ENCODE assay signal across 17 cellular contexts in genomic region chr11:66265531-66266377, GRCh38. TPM values are rescaled to one million over a fixed set of nuclear protein-coding genes. Genes with fewer than 3 reads are reported as not detected.
A peak's percentile ranks its signal among the peaks of the same experiment; 100 is the strongest.
DNase-seq lines count a peak whose midpoint lies in the region; ATAC-seq and TF ChIP-seq lines count a peak whose summit lies in the region.
"Had no signal": no experiment of that assay in that cellular context is flagged by ENCODE, and none has a peak within 500 bp of the region (broad histone marks: within the 10 kb centered on the region; RNA-seq: fewer than 3 reads in every experiment).

No MANE protein-coding gene starts in this region.

- TF ChIP-seq EP300 in esophagus muscularis mucosa (IDR thresholded peaks at IDR 0.05), result no peak

- no peak overlapping the region for H4K91ac ChIP-seq in neuronal stem cell (ENCODE audit: low read depth, low read length, poor library complexity)

- no peak overlapping the region for H3K4me2 ChIP-seq in neuronal stem cell (ENCODE audit: insufficient read depth, low read length, poor library complexity, severe bottlenecking)

- H3K4me3 ChIP-seq in right cardiac atrium (ENCODE audit: low read length), result no peak overlapping the region
- no peak overlapping the region for H3K4me3 ChIP-seq in right atrium auricular region
- H3K4me3 ChIP-seq in esophagus muscularis mucosa, result no peak overlapping the region
- H3K4me3 ChIP-seq in neuronal stem cell (ENCODE audit: low read length in 2 of 2), result no peak overlapping the region
- H3K4me3 ChIP-seq: BLaER1 had no signal

- DNase-seq in right cardiac atrium (peak in 2 of 3 donors; percentile 60 to 66), right atrium auricular region (ENCODE audit: low spot score) (no peak), esophagus muscularis mucosa (ENCODE audit: extremely low spot score) (no peak), neuronal stem cell (ENCODE audit: low spot score) (no peak), NCI-H2196 treated with DMSO at 0.1 percent for 48 hours (lab: John Stamatoyannopoulos, UW; ENCODE audit: unreplicated experiment) (no peak)
- DNase-seq in activated CD4-positive, alpha-beta T cell treated with anti-CD3 and anti-CD28 coated beads for 1 hour, result no peak
- DNase-seq: 8988T; AML-193; CD8-positive, alpha-beta memory T cell; GDM1; GOT3; HFFc6 had no signal

- no peak overlapping the region for H3K14ac ChIP-seq in neuronal stem cell (ENCODE audit: low read length)

- no peaks in the 10 kb centered on the region for H3K27me3 ChIP-seq in right cardiac atrium (ENCODE audit: control insufficient read depth, insufficient read depth)
- no peaks in the 10 kb centered on the region for H3K27me3 ChIP-seq in right atrium auricular region
- no peaks in the 10 kb centered on the region for H3K27me3 ChIP-seq in esophagus muscularis mucosa
- no peaks in the 10 kb centered on the region for H3K27me3 ChIP-seq in neuronal stem cell (ENCODE audit: control insufficient read depth in 3 of 3, insufficient read depth in 3 of 3, low read depth in 1 of 3, low read length in 3 of 3)
- H3K27me3 ChIP-seq: BLaER1 had no signal

- peaks cover 11% of the 10 kb centered on the region for H3K79me1 ChIP-seq in neuronal stem cell (ENCODE audit: low read depth, low read length)

- H3K23ac ChIP-seq in neuronal stem cell (ENCODE audit: low read depth, low read length, poor library complexity), result no peak overlapping the region

- H3K9ac ChIP-seq in neuronal stem cell (ENCODE audit: low read depth, low read length, poor library complexity), result peak overlapping the region; percentile 44
- H3K9ac ChIP-seq: BLaER1 had no signal

- H3K36me3 ChIP-seq in right atrium auricular region (peaks cover 21% of the 10 kb centered on the region), esophagus muscularis mucosa (peaks cover 10 to 61% (median 56%) of the 10 kb centered on the region in 4 donors), neuronal stem cell (replicated peaks in 1 of 2; ENCODE audit: control insufficient read depth in 2 of 2, insufficient read depth in 2 of 2, low read length in 2 of 2) (peaks cover 58 to 68% of the 10 kb centered on the region in 2 donors)

- H2BK120ac ChIP-seq in neuronal stem cell (ENCODE audit: low read depth, low read length), result no peak overlapping the region

- H3K4me1 ChIP-seq in right cardiac atrium (ENCODE audit: control insufficient read depth, insufficient read depth, low read length) (peaks cover 6% of the 10 kb centered on the region), right atrium auricular region (peaks cover 0 to 25% of the 10 kb centered on the region in 2 donors), esophagus muscularis mucosa (peaks cover 27 to 41% (median 38%) of the 10 kb centered on the region in 4 donors), neuronal stem cell (ENCODE audit: control insufficient read depth in 2 of 2, insufficient read depth in 1 of 2, low read depth in 1 of 2, low read length in 2 of 2) (peaks cover 6% of the 10 kb centered on the region in 2 donors)
- H3K4me1 ChIP-seq: Caco-2 had no signal

- TF ChIP-seq CTCF in right atrium auricular region (IDR thresholded peaks at IDR 0.05), result no peak
- no peak for TF ChIP-seq CTCF in esophagus muscularis mucosa (IDR thresholded peaks at IDR 0.05)

- H3K27ac ChIP-seq in right cardiac atrium (ENCODE audit: low read length) (no peak overlapping the region), right atrium auricular region (no peak overlapping the region), esophagus muscularis mucosa (replicated peaks in 1 of 4) (peak overlapping the region; percentile 95 to 98 (median 97)), neuronal stem cell (replicated peaks; ENCODE audit: low read length) (no peak overlapping the region)
- H3K27ac ChIP-seq: BLaER1 had no signal

- no peak overlapping the region for H2AK5ac ChIP-seq in neuronal stem cell (ENCODE audit: low read depth, low read length)

- H3K4ac ChIP-seq in neuronal stem cell (ENCODE audit: low read length), result no peak overlapping the region

- H2BK12ac ChIP-seq in neuronal stem cell (ENCODE audit: low read length), result no peak overlapping the region

- H2AFZ ChIP-seq in neuronal stem cell (ENCODE audit: low read length), result no peak overlapping the region

- TF ChIP-seq POLR2A in esophagus muscularis mucosa (IDR thresholded peaks at IDR 0.05; ENCODE audit: low read depth), result no peak

- no peak overlapping the region for H4K8ac ChIP-seq in neuronal stem cell (ENCODE audit: low read depth, low read length)

- no peak overlapping the region for H2BK15ac ChIP-seq in neuronal stem cell (ENCODE audit: low read length)

- H2BK5ac ChIP-seq in neuronal stem cell (ENCODE audit: low read length), result peak overlapping the region; percentile 66

- intact Hi-C loops in right cardiac atrium (cut with DNase I) (no loop called here), esophagus muscularis mucosa (cut with DNase I) (no loop called here)

- H3K18ac ChIP-seq in neuronal stem cell (ENCODE audit: low read length), result no peak overlapping the region

- ATAC-seq in right cardiac atrium, result no peak
- no peak for ATAC-seq in GM18502 (IDR thresholded peaks at IDR 0.05; ENCODE audit: poor library complexity, unreplicated experiment)
- ATAC-seq in HG03175 (IDR thresholded peaks at IDR 0.05; ENCODE audit: unreplicated experiment), result no peak

- H3K9me3 ChIP-seq in right cardiac atrium (ENCODE audit: control insufficient read depth, low read length), result no peaks in the 10 kb centered on the region
- no peaks in the 10 kb centered on the region for H3K9me3 ChIP-seq in right atrium auricular region
- no peaks in the 10 kb centered on the region for H3K9me3 ChIP-seq in esophagus muscularis mucosa
- no peaks in the 10 kb centered on the region for H3K9me3 ChIP-seq in neuronal stem cell (replicated peaks in 1 of 2; ENCODE audit: control insufficient read depth in 2 of 2, insufficient read depth in 1 of 2, low read depth in 1 of 2, low read length in 2 of 2)
- H3K9me3 ChIP-seq: BLaER1, Caco-2 had no signal

- 94% methylated on average over 26 of the region's 26 CpGs for WGBS in right cardiac atrium
- 95% methylated on average over 13 of the region's 26 CpGs for WGBS in esophagus muscularis mucosa
- WGBS in neuronal stem cell (ENCODE audit: extremely low coverage in 2 of 2, insufficient read length in 2 of 2, insufficient replicate concordance in 1 of 2), 2 donors, result no CpG with 5 or more reads among the region's 26 CpGs

RNA-seq across cellular contexts. Expression of gene RAB1B, which starts 2.7 kb away (rescaled TPM):
- total RNA-seq in right cardiac atrium (100 to 1,000 TPM; 114 to 129 (median 125) TPM), right atrium auricular region (100 to 1,000 TPM in 1 of 2 donors, 10 to 100 TPM in 1; 95.6 to 115 TPM), esophagus muscularis mucosa (100 to 1,000 TPM in 3 of 4 donors, 10 to 100 TPM in 1; 97.2 to 163 (median 132) TPM)
- 170 TPM for polyA plus RNA-seq in right cardiac atrium
- polyA plus RNA-seq in neuronal stem cell (2013, experiment 1 of 2), result 109 TPM
- polyA plus RNA-seq in neuronal stem cell (2013, experiment 2 of 2), result 106 TPM

RNA-seq across cellular contexts. Expression of gene KLC2, which starts 8.3 kb away (rescaled TPM):
- total RNA-seq in right cardiac atrium (10 to 100 TPM; 27.8 to 33.4 (median 30.6) TPM), right atrium auricular region (10 to 100 TPM; 17.7 to 29.6 TPM), esophagus muscularis mucosa (10 to 100 TPM; 24.7 to 53.5 (median 36.7) TPM)
- polyA plus RNA-seq in right cardiac atrium, result 34.7 TPM
- polyA plus RNA-seq in neuronal stem cell (2013, experiment 1 of 2), result 47.2 TPM
- 45.3 TPM for polyA plus RNA-seq in neuronal stem cell (2013, experiment 2 of 2)

RNA-seq across cellular contexts. Expression of gene CNIH2, which starts 12.2 kb away (rescaled TPM):
- total RNA-seq in right cardiac atrium (under 1 TPM in 2 of 4 donors, not detected in 2; 0.25 to 0.47 TPM), right atrium auricular region (not detected), esophagus muscularis mucosa (under 1 TPM in 1 of 4 donors, not detected in 3; 0.40 TPM)
- 0.23 TPM for polyA plus RNA-seq in right cardiac atrium
- polyA plus RNA-seq in neuronal stem cell (2013, experiment 1 of 2), result 24.3 TPM
- polyA plus RNA-seq in neuronal stem cell (2013, experiment 2 of 2), result 24.3 TPM
- polyA plus RNA-seq: CD8-positive, alpha-beta memory T cell had no signal

RNA-seq across cellular contexts. Expression of gene YIF1A, which starts 23.2 kb away (rescaled TPM):
- total RNA-seq in right cardiac atrium (10 to 100 TPM; 48.0 to 65.3 (median 50.5) TPM), right atrium auricular region (100 to 1,000 TPM in 1 of 2 donors, 10 to 100 TPM in 1; 68.1 to 100 TPM), esophagus muscularis mucosa (10 to 100 TPM; 57.7 to 92.5 (median 85.4) TPM)
- polyA plus RNA-seq in right cardiac atrium, result 56.1 TPM
- 75.4 TPM for polyA plus RNA-seq in neuronal stem cell (2013, experiment 1 of 2)
- 75.5 TPM for polyA plus RNA-seq in neuronal stem cell (2013, experiment 2 of 2)

RNA-seq across cellular contexts. Expression of gene TMEM151A, which starts 25.9 kb away (rescaled TPM):
- total RNA-seq in right cardiac atrium (under 1 TPM; 0.20 to 0.31 (median 0.26) TPM), right atrium auricular region (1 to 10 TPM; 1.4 to 5.5 TPM), esophagus muscularis mucosa (under 1 TPM; 0.42 to 0.71 (median 0.54) TPM)
- polyA plus RNA-seq in right cardiac atrium, result 0.45 TPM
- polyA plus RNA-seq in neuronal stem cell (2013, experiment 1 of 2), result 0.15 TPM
- polyA plus RNA-seq in neuronal stem cell (2013, experiment 2 of 2), result 0.17 TPM
- total RNA-seq: CD8-positive, alpha-beta memory T cell; HT1080 had no signal
- polyA plus RNA-seq: CD8-positive, alpha-beta memory T cell had no signal

Comparison
In these comparisons a context has a peak if more than half of its experiments do, and no peak if none do; other contexts are left out.
1. DNase-seq: peak in right cardiac atrium (2 of 3); none in right atrium auricular region (single experiment), esophagus muscularis mucosa (single experiment), neuronal stem cell (single experiment), NCI-H2196 treated with DMSO at 0.1 percent for 48 hours (single experiment) and activated CD4-positive, alpha-beta T cell treated with anti-CD3 and anti-CD28 coated beads for 1 hour (single experiment).
2. H3K27ac ChIP-seq: peak in esophagus muscularis mucosa (4 of 4); none in right cardiac atrium (single experiment), right atrium auricular region (0 of 2) and neuronal stem cell (single experiment).